In the genomic region with DNA sequence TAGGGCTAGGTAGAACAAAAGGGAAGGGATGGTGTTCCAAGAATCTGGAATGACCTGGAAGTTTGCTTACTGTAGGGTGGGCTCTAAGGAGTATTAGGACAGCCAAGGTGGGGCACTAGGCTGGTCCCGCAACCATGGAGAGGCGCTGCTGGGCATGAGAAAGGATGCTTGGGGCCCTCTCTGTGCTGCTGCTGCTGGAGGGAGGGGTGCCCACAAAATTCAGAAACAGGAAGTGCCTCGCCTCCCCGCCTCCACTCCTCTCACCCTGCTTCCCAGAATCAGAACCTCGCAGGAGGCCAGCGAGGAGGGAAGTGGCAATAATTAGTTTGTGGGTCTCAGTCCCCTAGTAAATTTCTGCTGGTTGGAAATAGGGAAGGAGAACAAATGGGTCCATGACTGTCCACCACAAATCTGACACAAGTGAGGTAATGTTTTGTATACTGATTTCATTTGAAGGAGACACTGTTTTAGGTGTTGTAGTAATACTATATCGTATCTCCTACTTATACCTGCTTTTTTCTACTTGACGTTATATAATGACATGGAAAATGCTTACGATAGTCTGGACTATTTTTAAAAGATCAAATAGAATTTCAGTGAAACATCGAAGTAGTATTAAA, we compare ENCODE assay signal across 8 cellular contexts. TPM values are rescaled to one million over a fixed set of nuclear protein-coding genes. Genes with fewer than 3 reads are reported as not detected.
DNase-seq lines count a peak whose midpoint lies in the region; ATAC-seq and TF ChIP-seq lines count a peak whose summit lies in the region.
"Had no signal": no experiment of that assay in that cellular context is flagged by ENCODE, and none has a peak within 500 bp of the region (broad histone marks: within the 10 kb centered on the region; RNA-seq: fewer than 3 reads in every experiment).

No MANE protein-coding gene starts in this region.

- no peaks in the 10 kb centered on the region for H3K27me3 Mint-ChIP-seq in activated CD8-positive, alpha-beta T cell treated with anti-CD3 and anti-CD28 coated beads for 36 hours
- H3K27me3 Mint-ChIP-seq in type B pancreatic cell = peaks cover 3% of the 10 kb centered on the region

- CTCF ChIA-PET in activated CD8-positive, alpha-beta T cell treated with anti-CD3 and anti-CD28 coated beads for 36 hours (lab: Charles Lee) = no interaction called here

- peak; percentile 94 for ATAC-seq in activated CD8-positive, alpha-beta T cell treated with anti-CD3 and anti-CD28 coated beads for 36 hours
- peak; percentile 63 for ATAC-seq in stimulated activated naive CD8-positive, alpha-beta T cell treated with anti-CD3 and anti-CD28 coated beads, Interleukin-15, Interleukin-2, amounts not matched to agents 100 U/mL and 50 U/mL, for 24 hours
- no peak for ATAC-seq in sciatic nerve
- ATAC-seq in GM19324 (IDR thresholded peaks at IDR 0.05; ENCODE audit: low FRiP score, unreplicated experiment) = no peak

- POLR2A ChIA-PET in activated CD8-positive, alpha-beta T cell treated with anti-CD3 and anti-CD28 coated beads for 36 hours (lab: Charles Lee) = no interaction called here

- intact Hi-C loops in activated CD8-positive, alpha-beta T cell treated with anti-CD3 and anti-CD28 coated beads for 36 hours (cut with micrococcal nuclease) = no loop called here
- intact Hi-C loops in sciatic nerve (cut with DNase I) = no loop called here

- H3K27ac Mint-ChIP-seq in activated CD8-positive, alpha-beta T cell treated with anti-CD3 and anti-CD28 coated beads for 36 hours = peak overlapping the region; percentile 86
- H3K27ac Mint-ChIP-seq in type B pancreatic cell = no peak overlapping the region

- no peaks in the 10 kb centered on the region for H3K36me3 Mint-ChIP-seq in activated CD8-positive, alpha-beta T cell treated with anti-CD3 and anti-CD28 coated beads for 36 hours (ENCODE audit: low read depth)
- no peaks in the 10 kb centered on the region for H3K36me3 Mint-ChIP-seq in type B pancreatic cell

- peak; percentile 73 for DNase-seq in SKM-1 treated with dmso at 0.1 percent for 144 hours (lab: John Stamatoyannopoulos, UW; ENCODE audit: unreplicated experiment)
- DNase-seq in activated CD8-positive, alpha-beta T cell treated with anti-CD3 and anti-CD28 coated beads for 36 hours = peak; percentile 70
- peak; percentile 9 for DNase-seq in effector CD4-positive, alpha-beta T cell
- DNase-seq in stimulated activated naive CD8-positive, alpha-beta T cell treated with anti-CD3 and anti-CD28 coated beads, Interleukin-15, Interleukin-2, amounts not matched to agents 100 U/mL and 50 U/mL, for 24 hours = peak; percentile 51
- DNase-seq in sciatic nerve (ENCODE audit: low spot score) = no peak
- DNase-seq in type B pancreatic cell (ENCODE audit: extremely low spot score, unreplicated experiment) = no peak
- DNase-seq: NCI-H1417 treated with DMSO at 0.1 percent for 48 hours had no signal

- H3K4me1 Mint-ChIP-seq in activated CD8-positive, alpha-beta T cell treated with anti-CD3 and anti-CD28 coated beads for 36 hours (ENCODE audit: low read depth) = peaks cover 20% of the 10 kb centered on the region
- peaks cover 4% of the 10 kb centered on the region for H3K4me1 Mint-ChIP-seq in type B pancreatic cell (ENCODE audit: unreplicated experiment)

- H3K9me3 Mint-ChIP-seq in activated CD8-positive, alpha-beta T cell treated with anti-CD3 and anti-CD28 coated beads for 36 hours = peaks cover 2% of the 10 kb centered on the region
- no peaks in the 10 kb centered on the region for H3K9me3 Mint-ChIP-seq in type B pancreatic cell

- H3K4me3 Mint-ChIP-seq in activated CD8-positive, alpha-beta T cell treated with anti-CD3 and anti-CD28 coated beads for 36 hours = peak overlapping the region; percentile 59
- no peak overlapping the region for H3K4me3 Mint-ChIP-seq in type B pancreatic cell

- no peak for TF ChIP-seq CTCF in activated CD8-positive, alpha-beta T cell treated with anti-CD3 and anti-CD28 coated beads for 36 hours (IDR thresholded peaks at IDR 0.05)
- TF ChIP-seq CTCF in type B pancreatic cell (conservative IDR thresholded peaks at IDR 0.05) = no peak

RNA-seq across cellular contexts. Expression of a gene that starts 7.9 kb away (rescaled TPM):
- total RNA-seq in activated CD8-positive, alpha-beta T cell treated with anti-CD3 and anti-CD28 coated beads for 36 hours = 10 to 100 TPM; 31.9 to 35.7 TPM
- total RNA-seq in sciatic nerve (17.0 TPM), type B pancreatic cell (ENCODE audit: low replicate concordance) (20.2 and 23.1 TPM in 2 replicates)

Comparison
In these comparisons a context has a peak if more than half of its experiments do, and no peak if none do; other contexts are left out.
1. DNase-seq: peak in SKM-1 treated with dmso at 0.1 percent for 144 hours (single experiment), activated CD8-positive, alpha-beta T cell treated with anti-CD3 and anti-CD28 coated beads for 36 hours (single experiment), effector CD4-positive, alpha-beta T cell (single experiment) and stimulated activated naive CD8-positive, alpha-beta T cell treated with anti-CD3 and anti-CD28 coated beads, Interleukin-15, Interleukin-2, amounts not matched to agents 100 U/mL and 50 U/mL, for 24 hours (single experiment); none in sciatic nerve (single experiment) and type B pancreatic cell (single experiment).
2. ATAC-seq: peak in activated CD8-positive, alpha-beta T cell treated with anti-CD3 and anti-CD28 coated beads for 36 hours (single experiment) and stimulated activated naive CD8-positive, alpha-beta T cell treated with anti-CD3 and anti-CD28 coated beads, Interleukin-15, Interleukin-2, amounts not matched to agents 100 U/mL and 50 U/mL, for 24 hours (single experiment); none in sciatic nerve (single experiment) and GM19324 (single experiment).